ENCODE assay signal across 8 cellular contexts in the genomic region with DNA sequence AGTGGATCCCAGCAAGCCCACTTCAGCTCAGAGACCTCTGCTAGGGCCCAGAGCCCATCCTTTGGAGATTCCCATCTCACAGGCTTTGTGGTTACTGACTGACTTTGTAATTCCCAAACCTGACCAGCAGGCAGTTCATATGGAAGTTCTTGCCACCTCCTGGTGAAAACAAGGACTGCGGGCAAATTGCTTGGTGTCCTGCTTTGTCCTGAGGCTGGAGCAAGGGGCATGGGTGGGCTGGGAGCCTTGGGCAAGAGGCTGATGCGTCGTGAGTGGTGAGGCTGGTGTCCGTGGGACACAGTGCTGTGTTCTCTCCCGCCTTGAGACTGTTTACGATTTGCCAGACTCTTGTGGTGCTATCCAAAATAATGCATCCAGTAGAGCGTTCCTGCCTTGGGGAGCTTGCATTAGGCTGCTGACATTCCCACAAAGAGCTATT.
A peak's percentile ranks its signal among the peaks of the same experiment; 100 is the strongest.
DNase-seq lines count a peak whose midpoint lies in the region; ATAC-seq and TF ChIP-seq lines count a peak whose summit lies in the region.

No MANE protein-coding gene starts in this region.

- no peaks in the 10 kb centered on the region for H3K9me3 Mint-ChIP-seq in natural killer cell treated with Interleukin-12 subunit alpha and Interleukin-12 subunit beta and Interleukin-15 and Interleukin-18, amount 100 ng/mL, for 72 hours
- H3K9me3 Mint-ChIP-seq in activated CD8-positive, alpha-beta memory T cell treated with anti-CD3 and anti-CD28 coated beads, Interleukin-2, amount 10 ng/mL, durations not matched to agents 7 days and 5 days (ENCODE audit: low read depth) = no peaks in the 10 kb centered on the region

- ATAC-seq in natural killer cell treated with Interleukin-12 subunit alpha and Interleukin-12 subunit beta and Interleukin-15 and Interleukin-18, amount 100 ng/mL, for 72 hours = no peak
- ATAC-seq in activated CD8-positive, alpha-beta memory T cell treated with anti-CD3 and anti-CD28 coated beads, Interleukin-2, amount 10 ng/mL, durations not matched to agents 7 days and 5 days = no peak

- CTCF ChIA-PET in activated CD8-positive, alpha-beta memory T cell treated with anti-CD3 and anti-CD28 coated beads, Interleukin-2, amount 10 ng/mL, durations not matched to agents 7 days and 5 days (lab: Charles Lee) = interaction anchor here (1.0 to 14.2 kb wide), 12 partner anchors 8 to 153 kb away, joined by 3 to 221 read pairs (median 4); no protein-coding TSS in a partner anchor

- peaks cover 21 to 34% of the 10 kb centered on the region in 2 donors for H3K4me1 Mint-ChIP-seq in natural killer cell treated with Interleukin-12 subunit alpha and Interleukin-12 subunit beta and Interleukin-15 and Interleukin-18, amount 100 ng/mL, for 72 hours (ENCODE audit: low read depth in 2 of 2)
- H3K4me1 Mint-ChIP-seq in activated CD8-positive, alpha-beta memory T cell treated with anti-CD3 and anti-CD28 coated beads, Interleukin-2, amount 10 ng/mL, durations not matched to agents 7 days and 5 days = peaks cover 22% of the 10 kb centered on the region

- DNase-seq in GM10266 (ENCODE audit: extremely low spot score) (no peak), NCI-H2107 treated with DMSO at 0.1 percent for 48 hours (lab: John Stamatoyannopoulos, UW; ENCODE audit: unreplicated experiment) (peak; percentile 87), astrocyte of the hippocampus (ENCODE audit: low read depth, low spot score) (peak; percentile 86), iPS-NIHi7 (ENCODE audit: extremely low spot score) (peak; percentile 81), mesenteric fat pad (ENCODE audit: low spot score) (no peak)
- no peak for DNase-seq in natural killer cell treated with Interleukin-12 subunit alpha and Interleukin-12 subunit beta and Interleukin-15 and Interleukin-18, amount 100 ng/mL, for 72 hours (ENCODE audit: low spot score)
- no peak for DNase-seq in activated CD8-positive, alpha-beta memory T cell treated with anti-CD3 and anti-CD28 coated beads, Interleukin-2, amount 10 ng/mL, durations not matched to agents 7 days and 5 days

- H3K27me3 Mint-ChIP-seq in natural killer cell treated with Interleukin-12 subunit alpha and Interleukin-12 subunit beta and Interleukin-15 and Interleukin-18, amount 100 ng/mL, for 72 hours = no peaks in the 10 kb centered on the region
- H3K27me3 Mint-ChIP-seq in activated CD8-positive, alpha-beta memory T cell treated with anti-CD3 and anti-CD28 coated beads, Interleukin-2, amount 10 ng/mL, durations not matched to agents 7 days and 5 days = no peaks in the 10 kb centered on the region

- H3K27ac ChIP-seq in temporal lobe (ENCODE audit: low read depth, low read length) = peak overlapping the region; percentile 87

- H3K36me3 Mint-ChIP-seq in natural killer cell treated with Interleukin-12 subunit alpha and Interleukin-12 subunit beta and Interleukin-15 and Interleukin-18, amount 100 ng/mL, for 72 hours = no peaks in the 10 kb centered on the region
- H3K36me3 Mint-ChIP-seq in activated CD8-positive, alpha-beta memory T cell treated with anti-CD3 and anti-CD28 coated beads, Interleukin-2, amount 10 ng/mL, durations not matched to agents 7 days and 5 days = no peaks in the 10 kb centered on the region

- peak; percentile 20 for TF ChIP-seq CTCF in GM10266 (IDR thresholded peaks at IDR 0.05; ENCODE audit: control insufficient read depth, insufficient read depth, low read depth, missing control alignments)

- no peak overlapping the region for H3K27ac Mint-ChIP-seq in natural killer cell treated with Interleukin-12 subunit alpha and Interleukin-12 subunit beta and Interleukin-15 and Interleukin-18, amount 100 ng/mL, for 72 hours
- H3K27ac Mint-ChIP-seq in activated CD8-positive, alpha-beta memory T cell treated with anti-CD3 and anti-CD28 coated beads, Interleukin-2, amount 10 ng/mL, durations not matched to agents 7 days and 5 days = no peak overlapping the region

- H3K4me3 Mint-ChIP-seq in natural killer cell treated with Interleukin-12 subunit alpha and Interleukin-12 subunit beta and Interleukin-15 and Interleukin-18, amount 100 ng/mL, for 72 hours = no peak overlapping the region
- no peak overlapping the region for H3K4me3 Mint-ChIP-seq in activated CD8-positive, alpha-beta memory T cell treated with anti-CD3 and anti-CD28 coated beads, Interleukin-2, amount 10 ng/mL, durations not matched to agents 7 days and 5 days

Comparison
In these comparisons a context has a peak if more than half of its experiments do, and no peak if none do; other contexts are left out.
1. DNase-seq: peak in NCI-H2107 treated with DMSO at 0.1 percent for 48 hours (single experiment), astrocyte of the hippocampus (single experiment) and iPS-NIHi7 (single experiment); none in GM10266 (single experiment), mesenteric fat pad (single experiment), natural killer cell treated with Interleukin-12 subunit alpha and Interleukin-12 subunit beta and Interleukin-15 and Interleukin-18, amount 100 ng/mL, for 72 hours (single experiment) and activated CD8-positive, alpha-beta memory T cell treated with anti-CD3 and anti-CD28 coated beads, Interleukin-2, amount 10 ng/mL, durations not matched to agents 7 days and 5 days (single experiment).